Comparison of ENCODE assay signal across 21 cellular contexts in the genomic region with DNA sequence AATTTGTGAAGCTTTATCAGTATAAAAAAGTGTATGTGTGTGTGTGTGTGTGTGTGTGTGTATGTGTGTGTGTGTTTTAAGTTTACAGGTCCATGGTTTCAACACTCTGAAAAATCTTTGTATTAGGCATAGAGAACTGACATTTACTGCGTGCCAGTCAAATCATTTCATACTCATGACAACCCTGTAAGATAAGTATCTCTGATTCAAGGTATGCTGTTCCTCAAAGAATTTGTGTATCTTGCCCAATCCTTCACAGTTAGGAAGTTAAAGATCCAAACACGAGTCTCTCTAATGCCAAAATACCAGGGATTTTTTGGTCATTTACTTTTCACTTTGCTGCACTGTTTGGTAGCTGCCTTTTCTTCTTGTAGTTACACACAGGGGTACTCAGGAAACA.
DNase-seq lines count a peak whose midpoint lies in the region; ATAC-seq, FAIRE-seq and TF ChIP-seq lines count a peak whose summit lies in the region.
"Had no signal": no experiment of that assay in that cellular context is flagged by ENCODE, and none has a peak within 500 bp of the region (broad histone marks: within the 10 kb centered on the region; RNA-seq: fewer than 3 reads in every experiment).

No MANE protein-coding gene starts in this region.

- no peaks in the 10 kb centered on the region for H3K9me3 ChIP-seq in adipocyte (ENCODE audit: control insufficient read depth, low read length)
- H3K9me3 ChIP-seq: BLaER1, Caco-2 had no signal

- H3K9ac ChIP-seq in adipocyte (ENCODE audit: low read length), result no peak overlapping the region
- H3K9ac ChIP-seq: BLaER1, GM23248 had no signal

- no peak overlapping the region for H3K27ac Mint-ChIP-seq in osteocyte (ENCODE audit: unreplicated experiment)
- H3K27ac Mint-ChIP-seq: B cell; CD4-positive, CD25-positive, alpha-beta regulatory T cell; CD8-positive, alpha-beta T cell had no signal

- FAIRE-seq in HTR-8/SVneo (lab: Jason Lieb, UNC), result no peak
- FAIRE-seq: G401.6, GM12878, GM18507, H1 had no signal

- peak; percentile 4 for DNase-seq in HTR-8/SVneo (ENCODE audit: insufficient read length, low spot score)
- DNase-seq in adipocyte (ENCODE audit: low read depth), result peak; percentile 58
- no peak for DNase-seq in osteocyte (ENCODE audit: extremely low spot score, unreplicated experiment)
- DNase-seq in NCI-H2227 treated with DMSO at 0.1 percent for 48 hours (lab: John Stamatoyannopoulos, UW), result no peak
- DNase-seq: Caco-2; CD4-positive, CD25-positive, alpha-beta regulatory T cell; CD8-positive, alpha-beta T cell; DMS153; DND-41; GM23248; H7 had no signal

- 67% methylated on average over 2 of the region's 2 CpGs for WGBS in urinary bladder

- no peaks in the 10 kb centered on the region for H3K36me3 Mint-ChIP-seq in osteocyte (ENCODE audit: unreplicated experiment)
- H3K36me3 Mint-ChIP-seq: CD4-positive, CD25-positive, alpha-beta regulatory T cell; CD8-positive, alpha-beta T cell had no signal

- no peak for TF ChIP-seq CTCF in osteocyte (IDR thresholded peaks at IDR 0.05)

- H3K4me1 Mint-ChIP-seq in osteocyte (ENCODE audit: unreplicated experiment), result no peaks in the 10 kb centered on the region
- H3K4me1 Mint-ChIP-seq: B cell; CD4-positive, CD25-positive, alpha-beta regulatory T cell had no signal

- no peaks in the 10 kb centered on the region for H3K9me3 Mint-ChIP-seq in osteocyte (ENCODE audit: unreplicated experiment)

- peak overlapping the region; percentile 32 for H3K27ac ChIP-seq in urinary bladder (ENCODE audit: low read depth)
- H3K27ac ChIP-seq: BLaER1, C4-2B, GM23248 had no signal

- no peak overlapping the region for H3K4me3 ChIP-seq in adipocyte (ENCODE audit: low read length)
- H3K4me3 ChIP-seq in urinary bladder (ENCODE audit: low read depth, low read length), result no peak overlapping the region
- H3K4me3 ChIP-seq: BLaER1, GM12878, GM23248 had no signal

- H3K4me1 ChIP-seq in adipocyte (ENCODE audit: control insufficient read depth, insufficient read depth, low read length), result no peaks in the 10 kb centered on the region
- no peaks in the 10 kb centered on the region for H3K4me1 ChIP-seq in urinary bladder (ENCODE audit: insufficient read depth)
- H3K4me1 ChIP-seq: BLaER1, Caco-2 had no signal

- H3K27me3 ChIP-seq in adipocyte (replicated peaks; ENCODE audit: control insufficient read depth, insufficient read depth, low read length), result no peaks in the 10 kb centered on the region
- H3K27me3 ChIP-seq: BLaER1 had no signal

- H3K36me3 ChIP-seq in adipocyte (ENCODE audit: control insufficient read depth, insufficient read depth, low read length, severe bottlenecking), result no peaks in the 10 kb centered on the region
- no peaks in the 10 kb centered on the region for H3K36me3 ChIP-seq in urinary bladder (ENCODE audit: insufficient read depth)
- H3K36me3 ChIP-seq: BLaER1 had no signal

- H3K27me3 Mint-ChIP-seq in osteocyte (ENCODE audit: unreplicated experiment), result peaks cover 14% of the 10 kb centered on the region
- H3K27me3 Mint-ChIP-seq: B cell; CD4-positive, CD25-positive, alpha-beta regulatory T cell had no signal

- no peak for ATAC-seq in GM18868 (IDR thresholded peaks at IDR 0.05; ENCODE audit: unreplicated experiment)
- ATAC-seq: CD8-positive, alpha-beta T cell; GM12878; HCT116 had no signal

- no peak overlapping the region for H3K4me3 Mint-ChIP-seq in osteocyte (ENCODE audit: unreplicated experiment)
- H3K4me3 Mint-ChIP-seq: B cell; CD4-positive, CD25-positive, alpha-beta regulatory T cell; CD8-positive, alpha-beta T cell had no signal

Comparison
In these comparisons a context has a peak if more than half of its experiments do, and no peak if none do; other contexts are left out.
1. DNase-seq: peak in HTR-8/SVneo (single experiment) and adipocyte (single experiment); none in osteocyte (single experiment) and NCI-H2227 treated with DMSO at 0.1 percent for 48 hours (single experiment).